ENCODE assay signal across 24 cellular contexts in the genomic region with DNA sequence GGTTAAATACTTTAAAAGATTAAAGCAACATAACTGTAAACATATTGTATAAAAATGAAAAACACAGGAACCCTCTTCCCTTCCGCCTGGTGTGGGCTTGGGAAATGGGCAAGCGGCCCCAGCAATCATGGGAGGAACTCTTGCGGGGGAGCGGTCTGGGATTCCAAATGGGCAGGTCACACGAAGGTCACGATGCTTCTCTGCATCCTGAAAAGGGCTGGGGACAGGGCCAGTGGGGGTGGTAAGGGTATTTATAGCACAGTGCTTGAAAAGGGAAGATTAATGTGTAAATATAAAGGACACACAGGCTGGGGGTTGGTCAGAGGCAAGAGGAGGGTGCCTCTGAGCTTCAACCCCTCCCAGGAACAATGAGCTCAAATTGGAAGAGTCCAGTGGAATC. TPM values are rescaled to one million over a fixed set of nuclear protein-coding genes. Genes with fewer than 3 reads are reported as not detected.
DNase-seq lines count a peak whose midpoint lies in the region; ATAC-seq, FAIRE-seq and TF ChIP-seq lines count a peak whose summit lies in the region.
"Had no signal": no experiment of that assay in that cellular context is flagged by ENCODE, and none has a peak within 500 bp of the region (broad histone marks: within the 10 kb centered on the region; RNA-seq: fewer than 3 reads in every experiment).

No MANE protein-coding gene starts in this region.

- TF ChIP-seq EP300 in HepG2 (IDR thresholded peaks at IDR 0.05; ENCODE audit: low read depth in 2 of 2, low read length in 2 of 2) (no peak), HepG2 (CRISPR knock-in tag; IDR thresholded peaks at IDR 0.05; ENCODE audit: borderline replicate concordance) (no peak), tibial nerve (IDR thresholded peaks at IDR 0.05) (no peak)

- H3K27me3 ChIP-seq in right lobe of liver (no peaks in the 10 kb centered on the region), HepG2 (ENCODE audit: control insufficient read depth in 1 of 2, insufficient read depth in 2 of 2, low read length in 2 of 2) (no peaks in the 10 kb centered on the region), mesenchymal stem cell (ENCODE audit: control insufficient read depth in 1 of 2, insufficient read depth in 1 of 2, low read length in 2 of 2) (no peaks in the 10 kb centered on the region), tibial nerve (no peaks in the 10 kb centered on the region)
- H3K27me3 ChIP-seq: gastrocnemius medialis had no signal

- no peak overlapping the region for H3K18ac ChIP-seq in mesenchymal stem cell (ENCODE audit: low read depth in 1 of 2, low read length in 2 of 2)

- peaks cover 24% of the 10 kb centered on the region for H3K79me1 ChIP-seq in mesenchymal stem cell (replicated peaks; ENCODE audit: low read length, poor library complexity, severe bottlenecking)

- H3K79me2 ChIP-seq in HepG2 (ENCODE audit: insufficient read depth, low read length), result no peaks in the 10 kb centered on the region
- H3K79me2 ChIP-seq: parathyroid adenoma had no signal

- no peak for FAIRE-seq in HepG2 (lab: Jason Lieb, UNC)

- POLR2A ChIA-PET in HepG2 (lab: Yijun Ruan, JAX), result no interaction called here

- DNase-seq in right lobe of liver, result no peak
- DNase-seq in HepG2 (ENCODE audit: low spot score), result no peak
- peak; percentile 43 for DNase-seq in fibroblast of mammary gland (ENCODE audit: low read depth)
- DNase-seq in mesenchymal stem cell, result peak; percentile 81
- no peak for DNase-seq in tibial nerve (ENCODE audit: low spot score in 2 of 2)
- no peak for DNase-seq in stimulated activated CD4-positive, alpha-beta T cell treated with anti-CD3 and anti-CD28 coated beads, Interleukin-2, amount 100 ng/mL, for 24 hours
- DNase-seq in NCI-H748 (lab: John Stamatoyannopoulos, UW; ENCODE audit: unreplicated experiment), result no peak
- DNase-seq in GDM1 (lab: John Stamatoyannopoulos, UW), result no peak
- DNase-seq: activated gamma-delta T cell; CD8-positive, alpha-beta T cell; effector CD4-positive, alpha-beta T cell; gastrocnemius medialis; GF-D8; immature natural killer cell; NCI-H1092 treated with DMSO at 0.1 percent for 48 hours; NCI-H2227 treated with DMSO at 0.1 percent for 48 hours had no signal

- no peaks in the 10 kb centered on the region for H4K20me1 ChIP-seq in HepG2 (ENCODE audit: insufficient read depth, low read length)

- CTCF ChIA-PET in HepG2 (lab: Yijun Ruan, JAX; ENCODE audit: low intra/inter-chr PET ratio, low total read pairs), result no interaction called here

- intact Hi-C loops in right lobe of liver (cut with DNase I) (no loop called here), HepG2 (cut with micrococcal nuclease; ENCODE audit: unreplicated experiment) (loop anchor here (10.0 kb wide), 1 partner anchor 1355 kb away; no protein-coding TSS in a partner anchor)

- H3K9ac ChIP-seq in HepG2 (ENCODE audit: insufficient read depth, low read depth, low read length) (no peak overlapping the region), mesenchymal stem cell (ENCODE audit: low read length) (no peak overlapping the region)
- H3K9ac ChIP-seq: parathyroid adenoma had no signal

- ATAC-seq in right lobe of liver (peak in 3 of 4 donors; percentile 14 to 34 (median 34)), HepG2 (no peak)
- ATAC-seq: CD8-positive, alpha-beta T cell; gastrocnemius medialis had no signal

- no peak for TF ChIP-seq RAD21 in HepG2 (CRISPR knock-in tag; IDR thresholded peaks at IDR 0.05)

- no peak overlapping the region for H2AK5ac ChIP-seq in mesenchymal stem cell (ENCODE audit: low read length, severe bottlenecking)

- no peak overlapping the region for H2BK15ac ChIP-seq in mesenchymal stem cell (ENCODE audit: low read depth, poor library complexity, severe bottlenecking)

- no peak overlapping the region for H2BK120ac ChIP-seq in mesenchymal stem cell (ENCODE audit: low read depth, low read length)

- H3K4me1 ChIP-seq in right lobe of liver (no peaks in the 10 kb centered on the region), HepG2 (ENCODE audit: insufficient read depth, low read length) (no peaks in the 10 kb centered on the region), mesenchymal stem cell (ENCODE audit: control insufficient read depth, insufficient read depth, low read depth, low read length) (peaks cover 5% of the 10 kb centered on the region), tibial nerve (peaks cover 0 to 31% (median 20%) of the 10 kb centered on the region in 4 donors)
- H3K4me1 ChIP-seq: HAP-1, parathyroid adenoma had no signal

- no peak overlapping the region for H2AFZ ChIP-seq in HepG2 (ENCODE audit: low read length)
- H2AFZ ChIP-seq in mesenchymal stem cell (ENCODE audit: low read depth, low read length), result no peak overlapping the region
- H2AFZ ChIP-seq: parathyroid adenoma had no signal

- in situ Hi-C loops in HepG2 (cut with HindIII; ENCODE audit: extremely low pct_ligation_motif_present, low pct_unique_long_range_greater_than_20kb), result no loop called here

- TF ChIP-seq CTCF in right lobe of liver (IDR thresholded peaks at IDR 0.05), result no peak
- TF ChIP-seq CTCF in HepG2 (CRISPR knock-in tag; IDR thresholded peaks at IDR 0.05), result no peak
- TF ChIP-seq CTCF in fibroblast of mammary gland (conservative IDR thresholded peaks at IDR 0.05; ENCODE audit: control insufficient read depth, insufficient read depth, low read depth, low read length), result no peak
- no peak for TF ChIP-seq CTCF in tibial nerve (IDR thresholded peaks at IDR 0.05)

- H2BK12ac ChIP-seq in mesenchymal stem cell (ENCODE audit: low read length in 2 of 2), result no peak overlapping the region

- H2BK5ac ChIP-seq in mesenchymal stem cell (ENCODE audit: low read depth, low read length, poor library complexity, severe bottlenecking), result no peak overlapping the region

- TF ChIP-seq POLR2A in right lobe of liver (IDR thresholded peaks at IDR 0.05), result no peak
- no peak for TF ChIP-seq POLR2A in HepG2 (IDR thresholded peaks at IDR 0.05; ENCODE audit: insufficient read depth in 1 of 2, low read depth in 2 of 2, low read length in 2 of 2)
- no peak for TF ChIP-seq POLR2A in tibial nerve (IDR thresholded peaks at IDR 0.05)

- H3K4me2 ChIP-seq in HepG2 (ENCODE audit: low read depth, low read length), result no peak overlapping the region
- H3K4me2 ChIP-seq in mesenchymal stem cell (ENCODE audit: low read length, poor library complexity, severe bottlenecking), result no peak overlapping the region

- H3K27ac ChIP-seq in right lobe of liver (no peak overlapping the region), HepG2 (ENCODE audit: extremely low read length, insufficient read depth, low read length) (no peak overlapping the region), mesenchymal stem cell (ENCODE audit: low read length, poor library complexity, severe bottlenecking) (no peak overlapping the region), tibial nerve (peak overlapping the region; percentile 23 to 88 (median 48))
- H3K27ac ChIP-seq: gastrocnemius medialis, parathyroid adenoma, VCaP had no signal

- 44% methylated on average over 5 of the region's 6 CpGs for WGBS in right lobe of liver (ENCODE audit: insufficient coverage, low coverage, low lambda C conversion rate, missing lambda C conversion rate)
- WGBS in HepG2 (ENCODE audit: low lambda C conversion rate), result 86% methylated on average over 6 of the region's 6 CpGs
- 71% methylated on average over 6 of the region's 6 CpGs for WGBS in mesenchymal stem cell
- WGBS in tibial nerve, 2 donors, result 21 to 23% methylated on average over 6 of the region's 6 CpGs

- H3K23ac ChIP-seq in mesenchymal stem cell (ENCODE audit: low read length in 2 of 2), result no peak overlapping the region

- H3K9me3 ChIP-seq in right lobe of liver (no peaks in the 10 kb centered on the region), HepG2 (ENCODE audit: low read length) (no peaks in the 10 kb centered on the region), mesenchymal stem cell (ENCODE audit: control insufficient read depth, low read length) (no peaks in the 10 kb centered on the region), tibial nerve (no peaks in the 10 kb centered on the region)
- H3K9me3 ChIP-seq: gastrocnemius medialis, HAP-1 had no signal

- no peak overlapping the region for H4K91ac ChIP-seq in mesenchymal stem cell (ENCODE audit: low read length)

- H3K36me3 ChIP-seq in right lobe of liver (peaks cover 0 to 44% (median 9%) of the 10 kb centered on the region in 4 donors), HepG2 (replicated peaks in 1 of 2; ENCODE audit: control insufficient read depth in 1 of 2, insufficient read depth in 2 of 2, low read length in 2 of 2) (no peaks in the 10 kb centered on the region), mesenchymal stem cell (ENCODE audit: control insufficient read depth in 1 of 2, insufficient read depth in 2 of 2, low read depth in 1 of 2, low read length in 2 of 2) (peaks cover 4 to 34% of the 10 kb centered on the region in 2 experiments), tibial nerve (peaks cover 0 to 22% (median 4%) of the 10 kb centered on the region in 3 donors)
- H3K36me3 ChIP-seq: gastrocnemius medialis had no signal

- H3K14ac ChIP-seq in mesenchymal stem cell (ENCODE audit: low read length in 2 of 2), result no peak overlapping the region

- H3K4ac ChIP-seq in mesenchymal stem cell (ENCODE audit: low read depth in 1 of 2, low read length in 2 of 2), result peak overlapping the region in 1 of 2 experiments; percentile 17

- no TSS peak for BruUV-seq in HepG2 (replicated peaks; lab: Mats Ljungman, UMichigan)

- H3K4me3 ChIP-seq in right lobe of liver (no peak overlapping the region), HepG2 (replicated peaks in 1 of 3; ENCODE audit: insufficient read depth in 1 of 3, low read depth in 2 of 3, low read length in 3 of 3) (no peak overlapping the region), fibroblast of mammary gland (ENCODE audit: control insufficient read depth, low read depth, low read length) (no peak overlapping the region), mesenchymal stem cell (ENCODE audit: insufficient read depth in 1 of 2, low read depth in 1 of 2, low read length in 2 of 2) (no peak overlapping the region), tibial nerve (no peak overlapping the region)
- H3K4me3 ChIP-seq: gastrocnemius medialis, HAP-1 had no signal

- no peak overlapping the region for H4K8ac ChIP-seq in mesenchymal stem cell (ENCODE audit: low read length)

RNA-seq across cellular contexts. Expression of a gene that starts 46.9 kb away (rescaled TPM):
- total RNA-seq in right lobe of liver, result not detected
- not detected in 2 replicates for total RNA-seq in HepG2 (2016; rRNA removed; fragmentation: Illumina TruSeq; extraction: Trizol)
- total RNA-seq in HepG2 (2016; cell fraction: cytosol; rRNA removed; fragmentation: Illumina TruSeq; extraction: Trizol; ENCODE audit: low read depth), result not detected in 2 replicates
- total RNA-seq in HepG2 (2016; cell fraction: insoluble cytoplasmic fraction; rRNA removed; fragmentation: Illumina TruSeq; extraction: Trizol), result not detected in 2 replicates
- not detected in 2 replicates for total RNA-seq in HepG2 (2016; cell fraction: membrane; rRNA removed; fragmentation: Illumina TruSeq; extraction: Trizol)
- not detected in 2 replicates for total RNA-seq in HepG2 (2016; cell fraction: nucleus; rRNA removed; fragmentation: Illumina TruSeq; extraction: Trizol)
- polyA plus RNA-seq in HepG2 (2011; rRNA removed), result not detected in 2 replicates
- polyA plus RNA-seq in HepG2 (2011; cell fraction: cytosol; rRNA removed), result not detected in 2 replicates
- polyA plus RNA-seq in HepG2 (2011; cell fraction: nucleus; rRNA removed), result not detected in 2 replicates
- not detected in 2 replicates for polyA plus RNA-seq in HepG2 (2012)
- not detected in 2 replicates for polyA plus RNA-seq in HepG2 (2016; cell fraction: cytosol; fragmentation: Illumina TruSeq; extraction: Trizol; ENCODE audit: low read depth)
- not detected in 2 replicates for polyA plus RNA-seq in HepG2 (2016; cell fraction: insoluble cytoplasmic fraction; fragmentation: Illumina TruSeq; extraction: Trizol; ENCODE audit: low read depth)
- not detected in 2 replicates for polyA plus RNA-seq in HepG2 (2016; cell fraction: membrane; fragmentation: Illumina TruSeq; extraction: Trizol; ENCODE audit: low read depth)
- not detected in 2 replicates for polyA plus RNA-seq in HepG2 (2016; cell fraction: nucleus; fragmentation: Illumina TruSeq; extraction: Trizol; ENCODE audit: insufficient read depth, low read depth)
- polyA minus RNA-seq in HepG2 (2011; rRNA and poly(A)+ RNA removed; ENCODE audit: low replicate concordance), result not detected in 2 replicates
- not detected in 2 replicates for polyA minus RNA-seq in HepG2 (2011; cell fraction: cytosol; rRNA and poly(A)+ RNA removed)
- polyA minus RNA-seq in HepG2 (2011; cell fraction: nucleus; rRNA and poly(A)+ RNA removed), result not detected in 2 replicates
- polyA plus RNA-seq in mesenchymal stem cell (2013, experiment 1 of 2), result not detected
- not detected for polyA plus RNA-seq in mesenchymal stem cell (2013, experiment 2 of 2)
- total RNA-seq in tibial nerve, result not detected
- total RNA-seq: A172; activated CD8-positive, alpha-beta memory T cell treated with anti-CD3 and anti-CD28 coated beads for 36 hours; CD8-positive, alpha-beta T cell; gastrocnemius medialis; mesothelial cell of epicardium; temporal lobe had no signal
- polyA plus RNA-seq: IgD-negative memory B cell, immature natural killer cell had no signal

Comparison
In these comparisons a context has a peak if more than half of its experiments do, and no peak if none do; other contexts are left out.
1. DNase-seq: peak in fibroblast of mammary gland (single experiment) and mesenchymal stem cell (single experiment); none in right lobe of liver (0 of 3), HepG2 (single experiment), tibial nerve (0 of 2), stimulated activated CD4-positive, alpha-beta T cell treated with anti-CD3 and anti-CD28 coated beads, Interleukin-2, amount 100 ng/mL, for 24 hours (0 of 2), NCI-H748 (single experiment) and GDM1 (single experiment).
2. H3K27ac ChIP-seq: peak in tibial nerve (4 of 4); none in right lobe of liver (0 of 3), HepG2 (single experiment) and mesenchymal stem cell (single experiment).